ENCODE assay signal across 18 cellular contexts in genomic region chr5:141873933-141874261, GRCh38. TPM values are rescaled to one million over a fixed set of nuclear protein-coding genes. Genes with fewer than 3 reads are reported as not detected.
DNase-seq lines count a peak whose midpoint lies in the region; ATAC-seq, FAIRE-seq and TF ChIP-seq lines count a peak whose summit lies in the region.
"Had no signal": no experiment of that assay in that cellular context is flagged by ENCODE, and none has a peak within 500 bp of the region (broad histone marks: within the 10 kb centered on the region; RNA-seq: fewer than 3 reads in every experiment).

No MANE protein-coding gene starts in this region.

- H3K9me3 Mint-ChIP-seq in natural killer cell: no peaks in the 10 kb centered on the region
- H3K9me3 Mint-ChIP-seq in natural killer cell treated with Interleukin-12 subunit alpha and Interleukin-12 subunit beta and Interleukin-15 and Interleukin-18, amount 100 ng/mL, for 72 hours: no peaks in the 10 kb centered on the region

- POLR2A ChIA-PET in GM10248 (lab: Yijun Ruan, JAX): no interaction called here

- DNase-seq in natural killer cell: no peak
- DNase-seq in natural killer cell treated with Interleukin-12 subunit alpha and Interleukin-12 subunit beta and Interleukin-15 and Interleukin-18, amount 100 ng/mL, for 72 hours (ENCODE audit: low spot score): no peak
- peak in 1 of 6 donors; percentile 46 for DNase-seq in pancreas
- DNase-seq in NK-92 treated with Interleukin-12 subunit alpha and Interleukin-12 subunit beta, amount 100 ng/mL, for 24 hours (lab: John Stamatoyannopoulos, UW): no peak
- no peak for DNase-seq in GM10248 (ENCODE audit: extremely low spot score)
- no peak for DNase-seq in NCI-H1436 treated with DMSO at 0.1 percent for 48 hours (lab: John Stamatoyannopoulos, UW)
- DNase-seq: activated CD8-positive, alpha-beta T cell treated with anti-CD3 and anti-CD28 coated beads, Interleukin-2, amount 10 ng/mL, durations not matched to agents 7 days and 5 days; CD4-positive, CD25-positive, alpha-beta regulatory T cell; GOT3; NCI-H2081; NCI-H69; stimulated activated CD4-positive, alpha-beta T cell treated with anti-CD3 and anti-CD28 coated beads, Interleukin-4, amount 100 ng/mL, for 1 hour; stimulated activated CD8-positive, alpha-beta memory T cell treated with anti-CD3 and anti-CD28 coated beads, Interleukin-4, amount 100 ng/mL, for 48 hours had no signal

- peak overlapping the region; percentile 24 to 63 for H3K27ac Mint-ChIP-seq in natural killer cell
- H3K27ac Mint-ChIP-seq in natural killer cell treated with Interleukin-12 subunit alpha and Interleukin-12 subunit beta and Interleukin-15 and Interleukin-18, amount 100 ng/mL, for 72 hours: peak overlapping the region in 1 of 2 donors; percentile 18
- H3K27ac Mint-ChIP-seq: activated CD8-positive, alpha-beta T cell treated with anti-CD3 and anti-CD28 coated beads, Interleukin-2, amount 10 ng/mL, durations not matched to agents 7 days and 5 days had no signal

- WGBS in pancreas, 2 donors: 50 to 52% methylated on average over 3 of the region's 3 CpGs

- H3K27me3 Mint-ChIP-seq in natural killer cell (ENCODE audit: low read depth in 2 of 2): peaks cover 0 to 23% of the 10 kb centered on the region in 2 donors
- peaks cover 4 to 33% of the 10 kb centered on the region in 2 donors for H3K27me3 Mint-ChIP-seq in natural killer cell treated with Interleukin-12 subunit alpha and Interleukin-12 subunit beta and Interleukin-15 and Interleukin-18, amount 100 ng/mL, for 72 hours

- peaks cover 53 to 70% of the 10 kb centered on the region in 2 donors for H3K4me1 Mint-ChIP-seq in natural killer cell
- peaks cover 43 to 59% of the 10 kb centered on the region in 2 donors for H3K4me1 Mint-ChIP-seq in natural killer cell treated with Interleukin-12 subunit alpha and Interleukin-12 subunit beta and Interleukin-15 and Interleukin-18, amount 100 ng/mL, for 72 hours (ENCODE audit: low read depth in 2 of 2)

- no peak for FAIRE-seq in pancreas (lab: Jason Lieb, UNC)

- intact Hi-C loops in natural killer cell (cut with micrococcal nuclease): no loop called here
- intact Hi-C loops in pancreas (cut with DNase I): no loop called here

- H3K9ac ChIP-seq in iPS-18a (ENCODE audit: low read length): no peak overlapping the region

- TF ChIP-seq CTCF in natural killer cell (IDR thresholded peaks at IDR 0.05): no peak
- no peak for TF ChIP-seq CTCF in pancreas (IDR thresholded peaks at IDR 0.05)
- TF ChIP-seq CTCF in GM10248 (IDR thresholded peaks at IDR 0.05; ENCODE audit: control extremely low read depth, extremely low read depth, low read depth, missing control alignments): no peak

- H3K4me3 ChIP-seq in iPS-18a (ENCODE audit: low read length) (peak overlapping the region; percentile 87), pancreas (peak overlapping the region in 1 of 4 donors; percentile 13)

- ATAC-seq in natural killer cell (no peak), pancreas (no peak), HG03039 (IDR thresholded peaks at IDR 0.05; ENCODE audit: unreplicated experiment) (no peak)
- ATAC-seq in natural killer cell treated with Interleukin-12 subunit alpha and Interleukin-12 subunit beta and Interleukin-15 and Interleukin-18, amount 100 ng/mL, for 72 hours: no peak
- ATAC-seq: activated CD8-positive, alpha-beta T cell treated with anti-CD3 and anti-CD28 coated beads, Interleukin-2, amount 10 ng/mL, durations not matched to agents 7 days and 5 days; esophagus mucosa; Panc1; sciatic nerve had no signal

- H3K36me3 Mint-ChIP-seq in natural killer cell: no peaks in the 10 kb centered on the region
- no peaks in the 10 kb centered on the region for H3K36me3 Mint-ChIP-seq in natural killer cell treated with Interleukin-12 subunit alpha and Interleukin-12 subunit beta and Interleukin-15 and Interleukin-18, amount 100 ng/mL, for 72 hours
- H3K36me3 Mint-ChIP-seq: CD4-positive, CD25-positive, alpha-beta regulatory T cell had no signal

- H3K4me1 ChIP-seq in iPS-18a (ENCODE audit: control insufficient read depth, low read depth, low read length): peaks cover 44% of the 10 kb centered on the region
- H3K4me1 ChIP-seq in pancreas: peaks cover 7 to 23% (median 14%) of the 10 kb centered on the region in 3 donors

- H3K9me3 ChIP-seq in iPS-18a (ENCODE audit: control insufficient read depth, low read depth, low read length) (no peaks in the 10 kb centered on the region), pancreas (no peaks in the 10 kb centered on the region)

- H3K27me3 ChIP-seq in iPS-18a (ENCODE audit: control insufficient read depth, insufficient read depth, low read length) (no peaks in the 10 kb centered on the region), pancreas (no peaks in the 10 kb centered on the region)

- CTCF ChIA-PET in GM10248 (lab: Yijun Ruan, JAX): interaction anchor here (1.4 kb wide), 1 partner anchor 182 kb away, joined by 3 read pairs; no protein-coding TSS in a partner anchor

- H3K4me3 Mint-ChIP-seq in natural killer cell: peak overlapping the region; percentile 17
- no peak overlapping the region for H3K4me3 Mint-ChIP-seq in natural killer cell treated with Interleukin-12 subunit alpha and Interleukin-12 subunit beta and Interleukin-15 and Interleukin-18, amount 100 ng/mL, for 72 hours
- H3K4me3 Mint-ChIP-seq: activated CD8-positive, alpha-beta T cell treated with anti-CD3 and anti-CD28 coated beads, Interleukin-2, amount 10 ng/mL, durations not matched to agents 7 days and 5 days; CD4-positive, CD25-positive, alpha-beta regulatory T cell had no signal

- H3K36me3 ChIP-seq in iPS-18a (ENCODE audit: control insufficient read depth, low read depth, low read length): peaks cover 7% of the 10 kb centered on the region
- H3K36me3 ChIP-seq in pancreas: peaks cover 0 to under 1% (median 0%) of the 10 kb centered on the region in 3 donors

- H3K27ac ChIP-seq in iPS-18a (ENCODE audit: low read length) (no peak overlapping the region), pancreas (peak overlapping the region; percentile 1 to 74 (median 47))

RNA-seq across cellular contexts. Expression of gene PCDH1, which starts 4.3 kb away (rescaled TPM):
- total RNA-seq in natural killer cell (10 to 100 TPM; 19.2 to 39.2 (median 32.1) TPM), pancreas (10 to 100 TPM; 12.0 to 30.7 (median 16.2) TPM)
- total RNA-seq in natural killer cell treated with Interleukin-12 subunit alpha and Interleukin-12 subunit beta and Interleukin-15 and Interleukin-18, amount 100 ng/mL, for 72 hours: 1 to 10 TPM; 1.8 to 5.9 TPM
- 10 to 100 TPM in 1 of 2 donors, 1 to 10 TPM in 1; 6.8 to 10.1 TPM for polyA plus RNA-seq in pancreas
- total RNA-seq: activated CD8-positive, alpha-beta T cell treated with anti-CD3 and anti-CD28 coated beads, Interleukin-2, amount 10 ng/mL, durations not matched to agents 7 days and 5 days had no signal

RNA-seq across cellular contexts. Expression of gene DELE1, which starts 49.8 kb away (rescaled TPM):
- total RNA-seq in natural killer cell (100 to 1,000 TPM; 106 to 125 (median 115) TPM), pancreas (10 to 100 TPM; 27.7 to 36.0 (median 33.1) TPM)
- 10 to 100 TPM; 70.9 to 93.6 TPM for total RNA-seq in natural killer cell treated with Interleukin-12 subunit alpha and Interleukin-12 subunit beta and Interleukin-15 and Interleukin-18, amount 100 ng/mL, for 72 hours
- polyA plus RNA-seq in pancreas: 10 to 100 TPM; 38.2 to 45.6 TPM
